30 cellular contexts compared by ENCODE assay signal in genomic region chr16:27901956-27902355, GRCh38.
"Had no signal": no experiment of that assay in that cellular context is flagged by ENCODE, and none has a peak within 500 bp of the region (broad histone marks: within the 10 kb centered on the region; RNA-seq: fewer than 3 reads in every experiment).

No MANE protein-coding gene starts in this region.

- H3K4me3 Mint-ChIP-seq: naive thymus-derived CD8-positive, alpha-beta T cell; natural killer cell treated with Interleukin-12 subunit alpha and Interleukin-12 subunit beta and Interleukin-15 and Interleukin-18, amount 100 ng/mL, for 72 hours; nephron progenitor cell; neural crest cell; stimulated activated memory B cell treated with anti-CD40 and anti-IgM and Interleukin-4, amounts not matched to agents 10 μg/mL and 1 μg/mL and 100 μg/mL, for 72 hours; stimulated activated naive CD8-positive, alpha-beta T cell treated with anti-CD3 and anti-CD28 coated beads, Interleukin-15, amount 100 ng/mL, for 72 hours; type B pancreatic cell had no signal

- H3K4me3 ChIP-seq: pancreas, psoas muscle, right lobe of liver, sigmoid colon, suprapubic skin, testis, tibial artery, transverse colon, upper lobe of right lung, uterus had no signal

- H3K27me3 ChIP-seq: pancreas, right lobe of liver, sigmoid colon, testis, transverse colon, upper lobe of right lung, uterus had no signal

- H3K36me3 ChIP-seq: neutrophil, pancreas, right lobe of liver, sigmoid colon, suprapubic skin, tibial artery, transverse colon, upper lobe of right lung, uterus had no signal

- H3K27ac ChIP-seq: neutrophil, pancreas, psoas muscle, right lobe of liver, sigmoid colon, suprapubic skin, testis, tibial artery, transverse colon, upper lobe of right lung, uterus had no signal

- ATAC-seq: naive thymus-derived CD8-positive, alpha-beta T cell; natural killer cell treated with Interleukin-12 subunit alpha and Interleukin-12 subunit beta and Interleukin-15 and Interleukin-18, amount 100 ng/mL, for 72 hours; pancreas; psoas muscle; right cardiac atrium; right lobe of liver; stimulated activated memory B cell treated with anti-CD40 and anti-IgM and Interleukin-4, amounts not matched to agents 10 μg/mL and 1 μg/mL and 100 μg/mL, for 72 hours; stimulated activated naive CD8-positive, alpha-beta T cell treated with anti-CD3 and anti-CD28 coated beads, Interleukin-15, amount 100 ng/mL, for 72 hours; stimulated activated naive CD8-positive, alpha-beta T cell treated with anti-CD3 and anti-CD28 coated beads, Interleukin-15, Interleukin-2, amounts not matched to agents 100 U/mL and 50 U/mL, for 24 hours; upper lobe of right lung had no signal

- H3K36me3 Mint-ChIP-seq: naive thymus-derived CD8-positive, alpha-beta T cell; natural killer cell treated with Interleukin-12 subunit alpha and Interleukin-12 subunit beta and Interleukin-15 and Interleukin-18, amount 100 ng/mL, for 72 hours; stimulated activated memory B cell treated with anti-CD40 and anti-IgM and Interleukin-4, amounts not matched to agents 10 μg/mL and 1 μg/mL and 100 μg/mL, for 72 hours; type B pancreatic cell had no signal

- H3K4me1 Mint-ChIP-seq: nephron progenitor cell; neural crest cell; stimulated activated memory B cell treated with anti-CD40 and anti-IgM and Interleukin-4, amounts not matched to agents 10 μg/mL and 1 μg/mL and 100 μg/mL, for 72 hours; stimulated activated naive CD8-positive, alpha-beta T cell treated with anti-CD3 and anti-CD28 coated beads, Interleukin-15, amount 100 ng/mL, for 72 hours had no signal

- H3K4me1 ChIP-seq: pancreas, psoas muscle, right lobe of liver, sigmoid colon, suprapubic skin, testis, tibial artery, transverse colon, upper lobe of right lung, uterus had no signal

- DNase-seq: naive thymus-derived CD8-positive, alpha-beta T cell; nephron progenitor cell; nucleus accumbens; pancreas; psoas muscle; right cardiac atrium; right lobe of liver; sigmoid colon; small intestine; stimulated activated CD4-positive, alpha-beta T cell treated with anti-CD3 and anti-CD28 coated beads, Interleukin-12 subunit alpha, Interleukin-12 subunit beta, amount 100 ng/mL, for 4 hours; stimulated activated CD4-positive, alpha-beta T cell treated with anti-CD3 and anti-CD28 coated beads, Interleukin-1b, Interleukin-23, amount 100 ng/mL, for 48 hours; stimulated activated CD4-positive, alpha-beta T cell treated with anti-CD3 and anti-CD28 coated beads, Interleukin-4, amount 100 ng/mL, for 1 hour; stimulated activated CD4-positive, alpha-beta T cell treated with anti-CD3 and anti-CD28 coated beads, Interleukin-4, amount 100 ng/mL, for 4 hours; stimulated activated CD8-positive, alpha-beta memory T cell treated with anti-CD3 and anti-CD28 coated beads, Interleukin-4, amount 100 ng/mL, for 48 hours; stimulated activated naive CD4-positive, alpha-beta T cell; stimulated activated naive CD8-positive, alpha-beta T cell treated with anti-CD3 and anti-CD28 coated beads, Interleukin-15, amount 100 ng/mL, for 72 hours; stimulated activated naive CD8-positive, alpha-beta T cell treated with anti-CD3 and anti-CD28 coated beads, Interleukin-15, Interleukin-2, amounts not matched to agents 100 U/mL and 50 U/mL, for 24 hours; substantia nigra; testis; tibial artery; transverse colon; upper lobe of right lung; uterus had no signal

- H3K27ac Mint-ChIP-seq: naive thymus-derived CD8-positive, alpha-beta T cell; natural killer cell treated with Interleukin-12 subunit alpha and Interleukin-12 subunit beta and Interleukin-15 and Interleukin-18, amount 100 ng/mL, for 72 hours; nephron progenitor cell; progenitor cell of endocrine pancreas; stimulated activated memory B cell treated with anti-CD40 and anti-IgM and Interleukin-4, amounts not matched to agents 10 μg/mL and 1 μg/mL and 100 μg/mL, for 72 hours; type B pancreatic cell had no signal

- H3K9me3 Mint-ChIP-seq: natural killer cell treated with Interleukin-12 subunit alpha and Interleukin-12 subunit beta and Interleukin-15 and Interleukin-18, amount 100 ng/mL, for 72 hours; neural crest cell; stimulated activated naive CD8-positive, alpha-beta T cell treated with anti-CD3 and anti-CD28 coated beads, Interleukin-15, amount 100 ng/mL, for 72 hours; type B pancreatic cell had no signal

- H3K9me3 ChIP-seq: neutrophil, pancreas, psoas muscle, right lobe of liver, sigmoid colon, suprapubic skin, testis, tibial artery, transverse colon, upper lobe of right lung, uterus had no signal
